ENCODE assay signal across 9 cellular contexts in the genomic region with DNA sequence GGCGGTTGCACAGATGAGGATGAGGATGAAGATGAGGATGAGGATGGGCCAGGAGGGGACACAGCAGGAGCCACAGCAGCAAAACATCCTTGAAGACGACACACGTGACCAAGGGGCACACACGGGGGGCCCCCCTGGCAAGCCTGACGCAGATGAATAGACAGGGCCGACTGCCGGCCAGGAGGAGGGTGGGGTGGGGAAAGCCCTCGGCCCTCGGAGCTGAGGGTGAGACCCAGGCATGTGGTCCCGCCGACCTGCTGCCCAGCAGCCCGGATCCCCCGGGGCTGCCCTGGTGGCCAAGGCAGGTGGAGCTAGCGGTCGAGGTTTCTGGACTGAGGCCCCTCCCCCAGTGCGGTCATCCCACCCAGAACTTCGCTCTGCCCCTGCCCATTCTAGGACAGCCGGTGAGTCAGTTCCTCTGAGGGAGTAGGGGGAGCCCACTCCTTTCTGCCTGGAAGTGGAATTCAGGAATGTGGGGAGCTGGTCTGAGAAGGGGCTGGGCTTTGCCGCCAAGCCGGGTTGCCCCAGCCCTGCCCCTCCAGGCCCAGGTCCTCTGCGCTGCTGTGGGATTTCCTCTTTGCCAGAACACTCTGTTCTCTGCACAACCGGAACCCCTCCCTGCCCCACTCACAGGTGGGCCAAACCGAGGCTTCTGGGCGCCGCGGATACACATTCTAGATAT. TPM values are rescaled to one million over a fixed set of nuclear protein-coding genes. Genes with fewer than 3 reads are reported as not detected.
DNase-seq lines count a peak whose midpoint lies in the region; ATAC-seq, FAIRE-seq and TF ChIP-seq lines count a peak whose summit lies in the region.
"Had no signal": no experiment of that assay in that cellular context is flagged by ENCODE, and none has a peak within 500 bp of the region (broad histone marks: within the 10 kb centered on the region; RNA-seq: fewer than 3 reads in every experiment).

No MANE protein-coding gene starts in this region.

- H3K4me1 ChIP-seq in MM.1S (ENCODE audit: low read length) (peaks cover 5% of the 10 kb centered on the region; the same call in 1 of the 2 replicates), astrocyte (ENCODE audit: insufficient read depth, low read length) (peaks cover 50% of the 10 kb centered on the region)

- no peaks in the 10 kb centered on the region for H4K20me1 ChIP-seq in MM.1S (ENCODE audit: insufficient read depth, low read length)
- no peaks in the 10 kb centered on the region for H4K20me1 ChIP-seq in astrocyte (ENCODE audit: insufficient read depth, low read length)

- no peak overlapping the region for H3K27ac Mint-ChIP-seq in astrocyte (ENCODE audit: unreplicated experiment)
- peak overlapping the region; percentile 60 to 89 for H3K27ac Mint-ChIP-seq in stimulated activated naive CD8-positive, alpha-beta T cell treated with anti-CD3 and anti-CD28 coated beads, Interleukin-15, amount 100 ng/mL, for 72 hours

- H3K27me3 Mint-ChIP-seq in astrocyte (ENCODE audit: low read depth, unreplicated experiment), result peaks cover 2% of the 10 kb centered on the region
- no peaks in the 10 kb centered on the region for H3K27me3 Mint-ChIP-seq in stimulated activated naive CD8-positive, alpha-beta T cell treated with anti-CD3 and anti-CD28 coated beads, Interleukin-15, amount 100 ng/mL, for 72 hours

- H3K9me3 ChIP-seq in MM.1S (replicated peaks; ENCODE audit: insufficient read depth, low read length), result no peaks in the 10 kb centered on the region
- H3K9me3 ChIP-seq in astrocyte (ENCODE audit: insufficient read depth, low read depth, low read length), result no peaks in the 10 kb centered on the region

- no peaks in the 10 kb centered on the region for H3F3A ChIP-seq in MM.1S (ENCODE audit: insufficient read depth, low read length)

- peaks cover 3% of the 10 kb centered on the region for H3K36me3 Mint-ChIP-seq in astrocyte (ENCODE audit: low read depth, unreplicated experiment)
- H3K36me3 Mint-ChIP-seq: activated naive CD4-positive, alpha-beta T cell treated with anti-CD3 and anti-CD28 coated beads, Interleukin-2, amount 50 U/mL, for 72 hours had no signal

- peaks cover 19% of the 10 kb centered on the region for H3K4me1 Mint-ChIP-seq in astrocyte (ENCODE audit: low read depth, unreplicated experiment)
- H3K4me1 Mint-ChIP-seq in stimulated activated naive CD8-positive, alpha-beta T cell treated with anti-CD3 and anti-CD28 coated beads, Interleukin-15, amount 100 ng/mL, for 72 hours, result peaks cover 72% of the 10 kb centered on the region

- H3K9me2 ChIP-seq in MM.1S (replicated peaks; ENCODE audit: insufficient read depth, low read length), result no peaks in the 10 kb centered on the region

- peak; percentile 40 to 52 for ATAC-seq in activated CD4-positive, CD25-positive, alpha-beta regulatory T cell treated with anti-CD3 and anti-CD28 coated beads, Interleukin-2, amount 50 U/mL, for 24 hours
- ATAC-seq in stimulated activated naive CD8-positive, alpha-beta T cell treated with anti-CD3 and anti-CD28 coated beads, Interleukin-15, amount 100 ng/mL, for 72 hours, result peak; percentile 76
- ATAC-seq in HG02840 (IDR thresholded peaks at IDR 0.05; ENCODE audit: low FRiP score, unreplicated experiment), result no peak

- peak overlapping the region; percentile 20; the same call in 1 of the 2 replicates for H3K4me3 ChIP-seq in MM.1S (ENCODE audit: low read length)
- peak overlapping the region; percentile 12 for H3K4me3 ChIP-seq in astrocyte (ENCODE audit: insufficient read depth, low read depth, low read length)

- H3K79me2 ChIP-seq in MM.1S (ENCODE audit: low read length) (no peaks in the 10 kb centered on the region), astrocyte (ENCODE audit: insufficient read depth, low read length) (no peaks in the 10 kb centered on the region)

- H3K36me3 ChIP-seq in MM.1S (replicated peaks; ENCODE audit: insufficient read depth, low read length) (no peaks in the 10 kb centered on the region), astrocyte (ENCODE audit: insufficient read depth, low read length) (no peaks in the 10 kb centered on the region)

- H3K4me3 Mint-ChIP-seq in astrocyte (ENCODE audit: unreplicated experiment), result no peak overlapping the region
- H3K4me3 Mint-ChIP-seq in stimulated activated naive CD8-positive, alpha-beta T cell treated with anti-CD3 and anti-CD28 coated beads, Interleukin-15, amount 100 ng/mL, for 72 hours, result peak overlapping the region; percentile 54 to 85

- H3K27me3 ChIP-seq in MM.1S (replicated peaks; ENCODE audit: insufficient read depth, low read length) (peaks cover 62% of the 10 kb centered on the region), astrocyte (ENCODE audit: insufficient read depth, low read length) (no peaks in the 10 kb centered on the region)

- H3K27ac ChIP-seq in MM.1S (ENCODE audit: low read length) (no peak overlapping the region), astrocyte (ENCODE audit: low read depth, low read length) (no peak overlapping the region)

- H3K9me3 Mint-ChIP-seq in astrocyte (ENCODE audit: unreplicated experiment), result no peaks in the 10 kb centered on the region
- H3K9me3 Mint-ChIP-seq in stimulated activated naive CD8-positive, alpha-beta T cell treated with anti-CD3 and anti-CD28 coated beads, Interleukin-15, amount 100 ng/mL, for 72 hours, result no peaks in the 10 kb centered on the region
- H3K9me3 Mint-ChIP-seq: activated naive CD4-positive, alpha-beta T cell treated with anti-CD3 and anti-CD28 coated beads, Interleukin-2, amount 50 U/mL, for 72 hours had no signal

- peak overlapping the region; percentile 62; the same call in 1 of the 2 replicates for H3K4me2 ChIP-seq in MM.1S (ENCODE audit: low read depth, low read length)
- H3K4me2 ChIP-seq in astrocyte (ENCODE audit: low read length), result peak overlapping the region; percentile 77

- TF ChIP-seq CTCF in MM.1S (IDR thresholded peaks at IDR 0.05; ENCODE audit: low read length) (no peak), astrocyte (IDR thresholded peaks at IDR 0.05; ENCODE audit: insufficient read depth, low read depth, low read length) (no peak)

- no peak overlapping the region for H3K9ac ChIP-seq in MM.1S (ENCODE audit: low read length)
- peak overlapping the region; percentile 18 for H3K9ac ChIP-seq in astrocyte (ENCODE audit: low read length)

- DNase-seq in activated CD4-positive, CD25-positive, alpha-beta regulatory T cell treated with anti-CD3 and anti-CD28 coated beads, Interleukin-2, amount 50 U/mL, for 72 hours, result no peak
- DNase-seq in MM.1S (no peak), astrocyte (ENCODE audit: low read depth) (peak; percentile 83), islet precursor cell (peak; percentile 99), DMS 273 (lab: John Stamatoyannopoulos, UW; ENCODE audit: unreplicated experiment) (no peak)
- peak in 1 of 2 donors; percentile 59 for DNase-seq in stimulated activated naive CD8-positive, alpha-beta T cell treated with anti-CD3 and anti-CD28 coated beads, Interleukin-15, amount 100 ng/mL, for 72 hours

- no peak for FAIRE-seq in astrocyte (lab: Jason Lieb, UNC)

- H2AFZ ChIP-seq in MM.1S (ENCODE audit: low read length) (0 out of 2 replicates have a peak overlapping the region, but pooled peaks have one; percentile 61), astrocyte (ENCODE audit: low read depth, low read length) (peak overlapping the region; percentile 67)

RNA-seq across cellular contexts. Expression of gene CYGB, which starts 9.9 kb away (rescaled TPM):
- 20.5 and 29.2 TPM in 2 replicates for total RNA-seq in astrocyte
- total RNA-seq: activated naive CD4-positive, alpha-beta T cell treated with anti-CD3 and anti-CD28 coated beads, Interleukin-2, amount 50 U/mL, for 72 hours had no signal

RNA-seq across cellular contexts. Expression of gene PRCD, which starts 12.3 kb away (rescaled TPM):
- 1.5 and 2.2 TPM in 2 replicates for total RNA-seq in astrocyte
- total RNA-seq: activated naive CD4-positive, alpha-beta T cell treated with anti-CD3 and anti-CD28 coated beads, Interleukin-2, amount 50 U/mL, for 72 hours had no signal

RNA-seq across cellular contexts. Expression of gene RHBDF2, which starts 26.3 kb away (rescaled TPM):
- total RNA-seq in astrocyte, result 27.0 and 30.7 TPM in 2 replicates

RNA-seq across cellular contexts. Expression of gene ST6GALNAC2, which starts 58.1 kb away (rescaled TPM):
- total RNA-seq in astrocyte, result 0.79 TPM in 1 of 2 replicates, not detected in the other
- total RNA-seq: activated naive CD4-positive, alpha-beta T cell treated with anti-CD3 and anti-CD28 coated beads, Interleukin-2, amount 50 U/mL, for 72 hours had no signal

Comparison
In these comparisons a context has a peak if more than half of its experiments do, and no peak if none do; other contexts are left out.
1. DNase-seq: peak in astrocyte (single experiment) and islet precursor cell (single experiment); none in activated CD4-positive, CD25-positive, alpha-beta regulatory T cell treated with anti-CD3 and anti-CD28 coated beads, Interleukin-2, amount 50 U/mL, for 72 hours (single experiment), MM.1S (single experiment) and DMS 273 (single experiment).